8 cellular contexts compared by ENCODE assay signal in the genomic region with DNA sequence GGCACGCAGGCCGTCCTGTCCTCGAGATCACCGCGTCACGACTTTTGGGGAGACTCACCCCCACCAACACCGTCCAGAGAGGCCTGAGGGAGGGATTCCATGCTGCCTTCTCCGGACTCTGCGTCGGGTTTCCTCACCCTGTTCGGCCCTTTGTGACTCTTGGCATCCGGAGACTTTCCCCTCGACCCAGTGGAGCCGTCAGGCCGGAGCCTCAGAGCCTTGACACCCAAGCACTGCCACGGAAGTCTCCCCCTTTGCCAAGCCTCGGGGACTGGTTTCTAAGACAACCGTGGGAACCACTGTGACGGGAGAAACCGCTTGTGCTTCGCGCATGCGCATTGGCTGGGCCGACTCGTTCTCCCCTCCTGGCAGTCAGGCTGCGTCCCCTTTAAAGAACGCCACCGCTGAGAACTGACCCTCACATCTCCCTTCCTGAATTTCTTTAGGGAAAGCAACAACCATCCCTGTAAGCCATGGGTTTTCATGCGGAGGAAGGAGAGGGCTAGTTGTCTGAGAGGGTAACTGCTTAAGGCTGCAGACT.
A peak's percentile ranks its signal among the peaks of the same experiment; 100 is the strongest.
DNase-seq lines count a peak whose midpoint lies in the region; ATAC-seq and TF ChIP-seq lines count a peak whose summit lies in the region.
"Not testable (repeated sequence)": the region's sequence is repeated elsewhere in the genome, so short reads cannot be mapped to it uniquely, and the experiment has no call there.

No MANE protein-coding gene starts in this region.

- not testable (repeated sequence) for H3K27ac Mint-ChIP-seq in CD4-positive, alpha-beta memory T cell; activated naive CD4-positive, alpha-beta T cell treated with anti-CD3 and anti-CD28 coated beads, Interleukin-2, amount 10 ng/mL, durations not matched to agents 7 days and 5 days; natural killer cell

- H3K27ac ChIP-seq in CD4-positive, alpha-beta memory T cell (ENCODE audit: low read depth, low read length): not testable (repeated sequence)

- CTCF ChIA-PET in CD4-positive, alpha-beta memory T cell (lab: Charles Lee; ENCODE audit: partially characterized antibody); activated naive CD4-positive, alpha-beta T cell treated with anti-CD3 and anti-CD28 coated beads, Interleukin-2, amount 10 ng/mL, durations not matched to agents 7 days and 5 days (lab: Charles Lee): not testable (repeated sequence)

- H3K36me3 Mint-ChIP-seq in CD4-positive, alpha-beta memory T cell; activated naive CD4-positive, alpha-beta T cell treated with anti-CD3 and anti-CD28 coated beads, Interleukin-2, amount 10 ng/mL, durations not matched to agents 7 days and 5 days; natural killer cell: not testable (repeated sequence)

- H3K4me3 Mint-ChIP-seq in CD4-positive, alpha-beta memory T cell; activated naive CD4-positive, alpha-beta T cell treated with anti-CD3 and anti-CD28 coated beads, Interleukin-2, amount 10 ng/mL, durations not matched to agents 7 days and 5 days; natural killer cell: not testable (repeated sequence)

- not testable (repeated sequence) for H3K9me3 ChIP-seq in CD4-positive, alpha-beta memory T cell (ENCODE audit: control insufficient read depth in 1 of 2, low read length in 2 of 2)

- TF ChIP-seq CTCF in natural killer cell (IDR thresholded peaks at IDR 0.05): not testable (repeated sequence)

- H3K4me3 ChIP-seq in CD4-positive, alpha-beta memory T cell (ENCODE audit: low read length in 2 of 2): not testable (repeated sequence)

- peak; percentile 44 to 68 (median 51) for ATAC-seq in natural killer cell

- peak; percentile 38 to 58 (median 45) for DNase-seq in CD4-positive, alpha-beta memory T cell
- peak in 4 of 5 experiments; percentile 4 to 60 (median 46) for DNase-seq in T-helper 2 cell
- peak; percentile 27 to 47 (median 36) for DNase-seq in activated CD8-positive, alpha-beta memory T cell treated with anti-CD3 and anti-CD28 coated beads for 48 hours (ENCODE audit: low read depth in 2 of 3, low spot score in 2 of 3)
- DNase-seq in activated naive CD4-positive, alpha-beta T cell treated with anti-CD3 and anti-CD28 coated beads, Interleukin-2, amount 10 ng/mL, durations not matched to agents 7 days and 5 days: peak; percentile 63
- peak; percentile 89 for DNase-seq in cardiac septum (ENCODE audit: low spot score)
- peak; percentile 62 for DNase-seq in natural killer cell
- peak; percentile 48 to 61 for DNase-seq in stimulated activated CD4-positive, alpha-beta T cell treated with anti-CD3 and anti-CD28 coated beads, Interleukin-1b, Interleukin-23, amount 100 ng/mL, for 4 hours (ENCODE audit: low read depth in 2 of 2)
- peak; percentile 48 to 61 for DNase-seq in stimulated activated CD8-positive, alpha-beta memory T cell treated with anti-CD3 and anti-CD28 coated beads, Interleukin-7, amount 100 ng/mL, for 1 hour (ENCODE audit: low read depth in 2 of 2)

- POLR2A ChIA-PET in CD4-positive, alpha-beta memory T cell (lab: Charles Lee; ENCODE audit: partially characterized antibody): not testable (repeated sequence)

- not testable (repeated sequence) for H3K27me3 Mint-ChIP-seq in CD4-positive, alpha-beta memory T cell; activated naive CD4-positive, alpha-beta T cell treated with anti-CD3 and anti-CD28 coated beads, Interleukin-2, amount 10 ng/mL, durations not matched to agents 7 days and 5 days; natural killer cell (ENCODE audit: low read depth in 2 of 2)

- not testable (repeated sequence) for H3K27me3 ChIP-seq in CD4-positive, alpha-beta memory T cell (ENCODE audit: insufficient read depth, low read length)

- not testable (repeated sequence) for H3K4me1 ChIP-seq in CD4-positive, alpha-beta memory T cell (ENCODE audit: insufficient read depth, low read length)

- not testable (repeated sequence) for H3K9me3 Mint-ChIP-seq in CD4-positive, alpha-beta memory T cell; activated naive CD4-positive, alpha-beta T cell treated with anti-CD3 and anti-CD28 coated beads, Interleukin-2, amount 10 ng/mL, durations not matched to agents 7 days and 5 days; natural killer cell

- H3K4me1 Mint-ChIP-seq in CD4-positive, alpha-beta memory T cell; activated naive CD4-positive, alpha-beta T cell treated with anti-CD3 and anti-CD28 coated beads, Interleukin-2, amount 10 ng/mL, durations not matched to agents 7 days and 5 days; natural killer cell: not testable (repeated sequence)

- intact Hi-C loops in CD4-positive, alpha-beta memory T cell (cut with micrococcal nuclease); cardiac septum (cut with DNase I); natural killer cell (cut with micrococcal nuclease): not testable (repeated sequence)

- H3K36me3 ChIP-seq in CD4-positive, alpha-beta memory T cell (ENCODE audit: insufficient read depth, low read length): not testable (repeated sequence)

Comparison
In these comparisons a context has a peak if more than half of its experiments do, and no peak if none do; other contexts are left out.
1. DNase-seq: peak in every context shown above with its lines; median percentile 89 in cardiac septum; 63 in activated naive CD4-positive, alpha-beta T cell treated with anti-CD3 and anti-CD28 coated beads, Interleukin-2, amount 10 ng/mL, durations not matched to agents 7 days and 5 days; 62 in natural killer cell; 54 in stimulated activated CD4-positive, alpha-beta T cell treated with anti-CD3 and anti-CD28 coated beads, Interleukin-1b, Interleukin-23, amount 100 ng/mL, for 4 hours; 54 in stimulated activated CD8-positive, alpha-beta memory T cell treated with anti-CD3 and anti-CD28 coated beads, Interleukin-7, amount 100 ng/mL, for 1 hour; 46 in T-helper 2 cell; 45 in CD4-positive, alpha-beta memory T cell; 36 in activated CD8-positive, alpha-beta memory T cell treated with anti-CD3 and anti-CD28 coated beads for 48 hours.